ENCODE assay signal across 1 cellular context in the genomic region with DNA sequence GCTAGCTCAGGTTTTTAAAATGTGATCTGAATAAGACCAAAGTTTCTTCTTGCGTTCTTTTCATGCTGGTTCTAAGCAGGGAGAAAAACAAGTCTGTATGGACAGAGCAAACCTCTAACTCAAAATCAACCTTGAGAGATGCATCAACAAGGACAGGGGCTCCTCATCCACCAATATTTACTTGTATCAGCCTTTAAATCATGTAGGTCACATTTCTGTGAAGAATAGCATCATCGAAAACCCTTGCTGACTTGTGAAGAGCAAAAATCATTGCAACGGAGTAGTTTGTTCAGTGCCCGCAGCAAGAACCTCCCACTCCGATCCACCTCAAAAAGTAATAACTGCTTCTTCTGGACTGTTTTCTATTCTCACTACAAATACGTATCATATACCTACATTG.
TF ChIP-seq lines count a peak whose summit lies in the region.

No MANE protein-coding gene starts in this region.

TF ChIP-seq in HEK293, 187 proteins besides CTCF, POLR2A, EP300 and RAD21 (continued from another document):
- TF ChIP-seq, protein P1, sequence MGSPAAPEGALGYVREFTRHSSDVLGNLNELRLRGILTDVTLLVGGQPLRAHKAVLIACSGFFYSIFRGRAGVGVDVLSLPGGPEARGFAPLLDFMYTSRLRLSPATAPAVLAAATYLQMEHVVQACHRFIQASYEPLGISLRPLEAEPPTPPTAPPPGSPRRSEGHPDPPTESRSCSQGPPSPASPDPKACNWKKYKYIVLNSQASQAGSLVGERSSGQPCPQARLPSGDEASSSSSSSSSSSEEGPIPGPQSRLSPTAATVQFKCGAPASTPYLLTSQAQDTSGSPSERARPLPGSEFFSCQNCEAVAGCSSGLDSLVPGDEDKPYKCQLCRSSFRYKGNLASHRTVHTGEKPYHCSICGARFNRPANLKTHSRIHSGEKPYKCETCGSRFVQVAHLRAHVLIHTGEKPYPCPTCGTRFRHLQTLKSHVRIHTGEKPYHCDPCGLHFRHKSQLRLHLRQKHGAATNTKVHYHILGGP (tag by site-specific recombination; IDR thresholded peaks at IDR 0.05): no peak
- TF ChIP-seq EGR2 (tag by site-specific recombination; IDR thresholded peaks at IDR 0.05; ENCODE audit: low read depth) (no peak), ZNF416 (tag by site-specific recombination; IDR thresholded peaks at IDR 0.05) (no peak)
